ENCODE assay signal across 1 cellular context in the genomic region with DNA sequence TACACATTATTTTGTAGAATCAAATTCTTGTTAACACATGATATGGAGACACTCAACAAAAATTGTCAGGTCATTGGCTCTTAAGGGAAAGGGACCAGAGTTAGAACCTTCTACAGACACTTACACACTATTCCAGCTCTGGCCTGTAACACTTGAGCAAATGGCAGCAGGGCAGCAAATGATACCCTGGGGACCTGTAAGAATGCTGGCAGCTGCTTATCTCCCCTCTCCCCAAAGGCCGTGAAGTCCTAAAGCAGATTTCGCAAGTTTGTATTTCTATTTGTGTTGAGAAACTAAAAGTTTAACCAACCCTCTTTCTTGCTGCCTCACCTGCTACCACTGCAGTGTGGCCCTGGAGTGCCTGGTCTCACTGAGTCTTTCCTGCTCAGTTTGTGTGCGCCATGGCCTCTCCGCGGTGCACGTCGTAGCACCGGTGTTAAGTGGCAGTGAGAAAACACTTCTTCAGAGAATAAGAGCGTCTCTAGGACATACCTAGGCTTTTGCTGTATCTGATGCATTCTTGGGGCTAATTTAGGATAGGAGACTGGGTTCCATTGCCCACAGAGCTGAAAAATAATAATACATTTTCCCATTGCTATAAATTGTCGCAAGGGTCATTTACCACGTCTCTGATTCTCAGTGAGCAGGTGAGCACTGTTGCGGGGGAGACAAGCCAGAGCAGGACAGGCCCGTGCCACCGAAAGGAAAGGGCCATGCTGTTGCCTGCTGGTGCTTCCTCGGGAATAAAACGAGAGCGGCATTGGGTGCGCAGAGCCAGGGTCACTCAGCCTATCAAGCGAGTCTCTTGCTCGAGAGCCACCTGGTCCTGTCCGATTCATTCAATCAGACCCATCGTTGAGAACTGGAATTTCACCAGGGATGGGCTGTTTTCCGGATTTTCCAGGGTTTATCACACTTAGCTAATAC.
TF ChIP-seq lines count a peak whose summit lies in the region.

No MANE protein-coding gene starts in this region.

TF ChIP-seq in H1, 55 proteins besides CTCF, POLR2A, EP300 and RAD21:
- TF ChIP-seq POU5F1 (IDR thresholded peaks at IDR 0.05; ENCODE audit: low read depth, low read length): no peak
- no peak for TF ChIP-seq CBX8 (IDR thresholded peaks at IDR 0.05; ENCODE audit: borderline replicate concordance, low read depth, low read length)
- TF ChIP-seq SRF (IDR thresholded peaks at IDR 0.05; ENCODE audit: low read depth, low read length): no peak
